In genomic region chr4:103449285-103449684, GRCh38 we compare ENCODE assay signal across 18 cellular contexts.
DNase-seq lines count a peak whose midpoint lies in the region; ATAC-seq, FAIRE-seq and TF ChIP-seq lines count a peak whose summit lies in the region.
"Had no signal": no experiment of that assay in that cellular context is flagged by ENCODE, and none has a peak within 500 bp of the region (broad histone marks: within the 10 kb centered on the region; RNA-seq: fewer than 3 reads in every experiment).

No MANE protein-coding gene starts in this region.

- H3K4me3 Mint-ChIP-seq in WTC11 = no peak overlapping the region
- H3K4me3 Mint-ChIP-seq: B cell; CD8-positive, alpha-beta T cell; IgD-negative memory B cell had no signal

- no peak for TF ChIP-seq CTCF in HepG2 (CRISPR knock-in tag; IDR thresholded peaks at IDR 0.05)
- no peak for TF ChIP-seq CTCF in right lobe of liver (IDR thresholded peaks at IDR 0.05)
- TF ChIP-seq CTCF in WTC11 (IDR thresholded peaks at IDR 0.05) = no peak

- no peak for TF ChIP-seq POLR2A in HepG2 (IDR thresholded peaks at IDR 0.05; ENCODE audit: insufficient read depth in 1 of 2, low read depth in 2 of 2, low read length in 2 of 2)
- TF ChIP-seq POLR2A in right lobe of liver (IDR thresholded peaks at IDR 0.05) = no peak

- DNase-seq in HepG2 (ENCODE audit: low spot score) (no peak), right lobe of liver (no peak), WTC11 (ENCODE audit: low spot score) (no peak), islet precursor cell (peak; percentile 72), inferior parietal cortex (ENCODE audit: extremely low spot score) (no peak), SKM-1 (lab: John Stamatoyannopoulos, UW; ENCODE audit: unreplicated experiment) (no peak)
- DNase-seq in central memory CD4-positive, alpha-beta T cell = no peak
- DNase-seq: Calu3; CD8-positive, alpha-beta T cell; HCEC 1CT had no signal

- H3K27me3 ChIP-seq in HepG2 (ENCODE audit: control insufficient read depth in 1 of 2, insufficient read depth in 2 of 2, low read length in 2 of 2) (no peaks in the 10 kb centered on the region), right lobe of liver (no peaks in the 10 kb centered on the region)
- H3K27me3 ChIP-seq: BLaER1 treated with 17β-estradiol and CSF1 and Interleukin-3, amounts not matched to agents 10 nM and 100 nM had no signal

- no peak overlapping the region for H3K27ac ChIP-seq in HepG2 (ENCODE audit: extremely low read length, insufficient read depth, low read length)
- no peak overlapping the region for H3K27ac ChIP-seq in right lobe of liver
- H3K27ac ChIP-seq: BLaER1 treated with 17β-estradiol and CSF1 and Interleukin-3, amounts not matched to agents 10 nM and 100 nM had no signal

- no peaks in the 10 kb centered on the region for H4K20me1 ChIP-seq in HepG2 (ENCODE audit: insufficient read depth, low read length)
- H4K20me1 ChIP-seq: BLaER1 treated with 17β-estradiol and CSF1 and Interleukin-3, amounts not matched to agents 10 nM and 100 nM had no signal

- H3K4me1 ChIP-seq in HepG2 (ENCODE audit: insufficient read depth, low read length) = no peaks in the 10 kb centered on the region
- no peaks in the 10 kb centered on the region for H3K4me1 ChIP-seq in right lobe of liver
- H3K4me1 ChIP-seq: BLaER1 treated with 17β-estradiol and CSF1 and Interleukin-3, amounts not matched to agents 10 nM and 100 nM had no signal

- no peaks in the 10 kb centered on the region for H3K36me3 ChIP-seq in HepG2 (replicated peaks in 1 of 2; ENCODE audit: control insufficient read depth in 1 of 2, insufficient read depth in 2 of 2, low read length in 2 of 2)
- no peaks in the 10 kb centered on the region for H3K36me3 ChIP-seq in right lobe of liver
- H3K36me3 ChIP-seq: BLaER1 treated with 17β-estradiol and CSF1 and Interleukin-3, amounts not matched to agents 10 nM and 100 nM had no signal

- H3K9me3 ChIP-seq in HepG2 (ENCODE audit: low read length) (no peaks in the 10 kb centered on the region), right lobe of liver (no peaks in the 10 kb centered on the region)
- H3K9me3 ChIP-seq: BLaER1 treated with 17β-estradiol and CSF1 and Interleukin-3, amounts not matched to agents 10 nM and 100 nM had no signal

- peaks cover 1% of the 10 kb centered on the region; the same call in 1 of the 2 replicates for H3K9me3 Mint-ChIP-seq in WTC11
- H3K9me3 Mint-ChIP-seq: CD8-positive, alpha-beta T cell had no signal

- in situ Hi-C loops in HepG2 (cut with HindIII; ENCODE audit: extremely low pct_ligation_motif_present, low pct_unique_long_range_greater_than_20kb) = no loop called here

- no peak for TF ChIP-seq RAD21 in HepG2 (CRISPR knock-in tag; IDR thresholded peaks at IDR 0.05)

- H3K79me2 ChIP-seq in HepG2 (ENCODE audit: insufficient read depth, low read length) = no peaks in the 10 kb centered on the region

- no TSS peak for BruUV-seq in HepG2 (replicated peaks; lab: Mats Ljungman, UMichigan)

- H3K4me1 Mint-ChIP-seq in WTC11 = no peaks in the 10 kb centered on the region
- H3K4me1 Mint-ChIP-seq: B cell, IgD-negative memory B cell had no signal

- no peak overlapping the region for H3K4me2 ChIP-seq in HepG2 (ENCODE audit: low read depth, low read length)
- H3K4me2 ChIP-seq: BLaER1 treated with 17β-estradiol and CSF1 and Interleukin-3, amounts not matched to agents 10 nM and 100 nM had no signal

- intact Hi-C loops in HepG2 (cut with micrococcal nuclease; ENCODE audit: unreplicated experiment) (no loop called here), right lobe of liver (cut with DNase I) (no loop called here)

- H3K36me3 Mint-ChIP-seq in WTC11 = no peaks in the 10 kb centered on the region
- H3K36me3 Mint-ChIP-seq: CD8-positive, alpha-beta T cell; IgD-negative memory B cell had no signal

- TF ChIP-seq EP300 in HepG2 (IDR thresholded peaks at IDR 0.05; ENCODE audit: low read depth in 2 of 2, low read length in 2 of 2) (no peak), HepG2 (CRISPR knock-in tag; IDR thresholded peaks at IDR 0.05; ENCODE audit: borderline replicate concordance) (no peak)

- no peak overlapping the region for H2AFZ ChIP-seq in HepG2 (ENCODE audit: low read length)

- no peak overlapping the region for H3K27ac Mint-ChIP-seq in WTC11
- H3K27ac Mint-ChIP-seq: B cell; CD8-positive, alpha-beta T cell; IgD-negative memory B cell had no signal

- no peak for FAIRE-seq in HepG2 (lab: Jason Lieb, UNC)
- FAIRE-seq: G401.6, GM12891, GM19239, H54, HTR-8/SVneo had no signal

- CTCF ChIA-PET in HepG2 (lab: Yijun Ruan, JAX; ENCODE audit: low intra/inter-chr PET ratio, low total read pairs) = no interaction called here
- CTCF ChIA-PET in WTC11 (lab: Charles Lee) = no interaction called here

- no peaks in the 10 kb centered on the region for H3K27me3 Mint-ChIP-seq in WTC11 (ENCODE audit: low read depth)
- H3K27me3 Mint-ChIP-seq: B cell, IgD-negative memory B cell had no signal

- H3K4me3 ChIP-seq in HepG2 (replicated peaks in 1 of 3; ENCODE audit: insufficient read depth in 1 of 3, low read depth in 2 of 3, low read length in 3 of 3) (no peak overlapping the region), right lobe of liver (no peak overlapping the region)
- H3K4me3 ChIP-seq: BLaER1 treated with 17β-estradiol and CSF1 and Interleukin-3, amounts not matched to agents 10 nM and 100 nM had no signal

- no peak overlapping the region for H3K9ac ChIP-seq in HepG2 (ENCODE audit: insufficient read depth, low read depth, low read length)
- H3K9ac ChIP-seq: BLaER1 treated with 17β-estradiol and CSF1 and Interleukin-3, amounts not matched to agents 10 nM and 100 nM had no signal

- 0 out of 3 replicates have a peak, but pooled peaks have one; percentile 41 for ATAC-seq in HepG2
- no peak for ATAC-seq in right lobe of liver
- ATAC-seq in WTC11 = peak; percentile 67
- ATAC-seq: CD8-positive, alpha-beta T cell had no signal

- POLR2A ChIA-PET in HepG2 (lab: Yijun Ruan, JAX) (no interaction called here), WTC11 (lab: Charles Lee) (no interaction called here)

TF ChIP-seq in HepG2, 621 proteins besides CTCF, POLR2A, EP300 and RAD21 (continues in another document):
- TF ChIP-seq ZNF580 (CRISPR knock-in tag; IDR thresholded peaks at IDR 0.05; ENCODE audit: borderline replicate concordance, low read depth) = no peak
- no peak for TF ChIP-seq NR3C1 (CRISPR knock-in tag; IDR thresholded peaks at IDR 0.05)
- no peak for TF ChIP-seq ZNF674 (CRISPR knock-in tag; IDR thresholded peaks at IDR 0.05; ENCODE audit: low read depth)
- no peak for TF ChIP-seq RAD51 (IDR thresholded peaks at IDR 0.05; ENCODE audit: borderline replicate concordance)
- TF ChIP-seq CENPBD1 (CRISPR knock-in tag; IDR thresholded peaks at IDR 0.05; ENCODE audit: borderline replicate concordance, low read depth) = no peak
- TF ChIP-seq ZNF414 (CRISPR knock-in tag; IDR thresholded peaks at IDR 0.05) = no peak
- TF ChIP-seq JUND (CRISPR knock-in tag; IDR thresholded peaks at IDR 0.05) = no peak
- TF ChIP-seq ZNF709 (CRISPR knock-in tag; IDR thresholded peaks at IDR 0.05) = no peak

TF ChIP-seq in WTC11, 78 proteins besides CTCF, POLR2A, EP300 and RAD21 (continues in another document):
- TF ChIP-seq ARID4B (CRISPR knock-in tag; IDR thresholded peaks at IDR 0.05; ENCODE audit: borderline replicate concordance) (no peak), MXD4 (CRISPR knock-in tag; IDR thresholded peaks at IDR 0.05; ENCODE audit: borderline replicate concordance) (no peak), EMX1 (CRISPR knock-in tag; IDR thresholded peaks at IDR 0.05) (no peak), NR3C1 (CRISPR knock-in tag; conservative IDR thresholded peaks at IDR 0.05; ENCODE audit: low read depth) (no peak), CDX4 (CRISPR knock-in tag; IDR thresholded peaks at IDR 0.05; ENCODE audit: borderline replicate concordance) (no peak), ZNF396 (CRISPR knock-in tag; IDR thresholded peaks at IDR 0.05; ENCODE audit: borderline replicate concordance) (no peak)

Comparison
In these comparisons a context has a peak if more than half of its experiments do, and no peak if none do; other contexts are left out.
1. ATAC-seq: peak in HepG2 (single experiment) and WTC11 (single experiment); none in right lobe of liver (0 of 4).